Comparison of ENCODE assay signal across 13 cellular contexts in genomic region chr10:71742301-71743098, GRCh38. TPM values are rescaled to one million over a fixed set of nuclear protein-coding genes. Genes with fewer than 3 reads are reported as not detected.
A peak's percentile ranks its signal among the peaks of the same experiment; 100 is the strongest.
DNase-seq lines count a peak whose midpoint lies in the region; ATAC-seq and TF ChIP-seq lines count a peak whose summit lies in the region.
"Had no signal": no experiment of that assay in that cellular context is flagged by ENCODE, and none has a peak within 500 bp of the region (broad histone marks: within the 10 kb centered on the region; RNA-seq: fewer than 3 reads in every experiment).

No MANE protein-coding gene starts in this region.

- H3K27ac ChIP-seq in skin epidermis = peak overlapping the region in 12 of 21 experiments; percentile 17 to 96 (median 51)

- TF ChIP-seq POLR2A in NB4 (IDR thresholded peaks at IDR 0.05; ENCODE audit: extremely low read depth, insufficient read length) = no peak

- TF ChIP-seq CTCF in NB4 (IDR thresholded peaks at IDR 0.05; ENCODE audit: low read depth, low read length) (no peak), GM10266 (IDR thresholded peaks at IDR 0.05; ENCODE audit: control insufficient read depth, insufficient read depth, low read depth, missing control alignments) (no peak)

- no peaks in the 10 kb centered on the region for H3K27me3 Mint-ChIP-seq in activated naive CD8-positive, alpha-beta T cell treated with anti-CD3 and anti-CD28 coated beads for 36 hours
- H3K27me3 Mint-ChIP-seq: type B pancreatic cell had no signal

- ATAC-seq in HG03460 (IDR thresholded peaks at IDR 0.05; ENCODE audit: unreplicated experiment) = no peak

- DNase-seq in activated T-cell treated with anti-CD3 and anti-CD28 coated beads, Interleukin-2, amount 50 U/mL, for 1 hour = peak; percentile 45
- no peak for DNase-seq in activated T-cell treated with anti-CD3 and anti-CD28 coated beads for 4 hours
- peak; percentile 48 for DNase-seq in NB4 (ENCODE audit: low read depth)
- no peak for DNase-seq in activated naive CD8-positive, alpha-beta T cell treated with anti-CD3 and anti-CD28 coated beads for 36 hours
- DNase-seq in pons (ENCODE audit: low spot score) = no peak
- DNase-seq in GM10266 (ENCODE audit: extremely low spot score) = no peak
- DNase-seq: cortex of kidney, DMS153, MM.1S, NCI-H2171 treated with DMSO at 0.1 percent for 48 hours had no signal

- peaks cover 90% of the 10 kb centered on the region for H3K4me1 Mint-ChIP-seq in activated naive CD8-positive, alpha-beta T cell treated with anti-CD3 and anti-CD28 coated beads for 36 hours

- H3K4me3 ChIP-seq in NB4 (ENCODE audit: low read depth, low read length) (no peak overlapping the region), skin epidermis (no peak overlapping the region)

- peak overlapping the region; percentile 9 for H3K4me3 Mint-ChIP-seq in activated naive CD8-positive, alpha-beta T cell treated with anti-CD3 and anti-CD28 coated beads for 36 hours
- H3K4me3 Mint-ChIP-seq: type B pancreatic cell had no signal

- H3K27ac Mint-ChIP-seq in activated naive CD8-positive, alpha-beta T cell treated with anti-CD3 and anti-CD28 coated beads for 36 hours = peak overlapping the region; percentile 86
- H3K27ac Mint-ChIP-seq: type B pancreatic cell had no signal

- peaks cover 7% of the 10 kb centered on the region for H3K9me3 Mint-ChIP-seq in activated naive CD8-positive, alpha-beta T cell treated with anti-CD3 and anti-CD28 coated beads for 36 hours
- H3K9me3 Mint-ChIP-seq: type B pancreatic cell had no signal

- H3K36me3 Mint-ChIP-seq in activated naive CD8-positive, alpha-beta T cell treated with anti-CD3 and anti-CD28 coated beads for 36 hours = peaks cover 36% of the 10 kb centered on the region
- H3K36me3 Mint-ChIP-seq: type B pancreatic cell had no signal

RNA-seq across cellular contexts. Expression of gene C10orf105, which starts 22.9 kb away (rescaled TPM):
- under 1 TPM; 0.24 to 0.41 TPM for total RNA-seq in activated naive CD8-positive, alpha-beta T cell treated with anti-CD3 and anti-CD28 coated beads for 36 hours

RNA-seq across cellular contexts. Expression of gene VSIR, which starts 30.8 kb away (rescaled TPM):
- total RNA-seq in activated naive CD8-positive, alpha-beta T cell treated with anti-CD3 and anti-CD28 coated beads for 36 hours = 10 to 100 TPM; 41.4 to 47.3 TPM

Comparison
In these comparisons a context has a peak if more than half of its experiments do, and no peak if none do; other contexts are left out.
1. DNase-seq: peak in activated T-cell treated with anti-CD3 and anti-CD28 coated beads, Interleukin-2, amount 50 U/mL, for 1 hour (single experiment) and NB4 (single experiment); none in activated T-cell treated with anti-CD3 and anti-CD28 coated beads for 4 hours (single experiment), activated naive CD8-positive, alpha-beta T cell treated with anti-CD3 and anti-CD28 coated beads for 36 hours (single experiment), pons (single experiment) and GM10266 (single experiment).